1 cellular context compared by ENCODE assay signal in the genomic region with DNA sequence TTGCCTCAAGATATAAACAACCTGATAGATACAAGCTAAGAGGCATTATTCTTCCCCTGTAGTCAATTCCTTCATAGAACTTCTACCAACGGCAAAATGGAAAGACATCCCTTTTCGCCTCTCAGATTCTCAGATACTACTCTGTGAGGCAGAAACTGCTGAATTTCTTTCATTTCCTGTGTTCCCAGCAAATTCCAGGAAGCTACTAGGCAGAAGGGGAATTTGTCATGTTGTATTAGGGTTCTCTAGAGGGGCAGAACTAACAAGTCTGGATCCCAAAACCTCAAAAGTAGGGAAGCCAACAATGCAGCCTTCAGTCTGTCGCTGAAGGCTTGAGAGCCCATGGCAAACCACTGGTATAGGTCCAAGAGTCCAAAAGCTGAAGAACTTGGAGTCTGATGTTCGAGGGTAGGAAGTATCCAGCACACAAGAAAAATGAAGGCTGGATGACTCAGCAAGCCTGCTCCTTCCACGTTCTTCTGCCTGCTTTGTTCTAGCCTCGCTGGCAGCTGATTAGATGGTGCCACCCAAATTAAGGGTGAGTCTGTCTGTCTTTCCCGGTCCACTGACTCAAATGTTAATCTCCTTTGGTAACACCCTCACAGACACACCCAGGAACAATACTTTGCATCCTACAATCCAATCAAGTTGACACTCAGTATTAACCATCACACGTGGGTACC.
TF ChIP-seq lines count a peak whose summit lies in the region.

No MANE protein-coding gene starts in this region.

TF ChIP-seq in GM23338, 12 proteins besides CTCF, POLR2A, EP300 and RAD21 (continued from another document):
- TF ChIP-seq, protein P1, sequence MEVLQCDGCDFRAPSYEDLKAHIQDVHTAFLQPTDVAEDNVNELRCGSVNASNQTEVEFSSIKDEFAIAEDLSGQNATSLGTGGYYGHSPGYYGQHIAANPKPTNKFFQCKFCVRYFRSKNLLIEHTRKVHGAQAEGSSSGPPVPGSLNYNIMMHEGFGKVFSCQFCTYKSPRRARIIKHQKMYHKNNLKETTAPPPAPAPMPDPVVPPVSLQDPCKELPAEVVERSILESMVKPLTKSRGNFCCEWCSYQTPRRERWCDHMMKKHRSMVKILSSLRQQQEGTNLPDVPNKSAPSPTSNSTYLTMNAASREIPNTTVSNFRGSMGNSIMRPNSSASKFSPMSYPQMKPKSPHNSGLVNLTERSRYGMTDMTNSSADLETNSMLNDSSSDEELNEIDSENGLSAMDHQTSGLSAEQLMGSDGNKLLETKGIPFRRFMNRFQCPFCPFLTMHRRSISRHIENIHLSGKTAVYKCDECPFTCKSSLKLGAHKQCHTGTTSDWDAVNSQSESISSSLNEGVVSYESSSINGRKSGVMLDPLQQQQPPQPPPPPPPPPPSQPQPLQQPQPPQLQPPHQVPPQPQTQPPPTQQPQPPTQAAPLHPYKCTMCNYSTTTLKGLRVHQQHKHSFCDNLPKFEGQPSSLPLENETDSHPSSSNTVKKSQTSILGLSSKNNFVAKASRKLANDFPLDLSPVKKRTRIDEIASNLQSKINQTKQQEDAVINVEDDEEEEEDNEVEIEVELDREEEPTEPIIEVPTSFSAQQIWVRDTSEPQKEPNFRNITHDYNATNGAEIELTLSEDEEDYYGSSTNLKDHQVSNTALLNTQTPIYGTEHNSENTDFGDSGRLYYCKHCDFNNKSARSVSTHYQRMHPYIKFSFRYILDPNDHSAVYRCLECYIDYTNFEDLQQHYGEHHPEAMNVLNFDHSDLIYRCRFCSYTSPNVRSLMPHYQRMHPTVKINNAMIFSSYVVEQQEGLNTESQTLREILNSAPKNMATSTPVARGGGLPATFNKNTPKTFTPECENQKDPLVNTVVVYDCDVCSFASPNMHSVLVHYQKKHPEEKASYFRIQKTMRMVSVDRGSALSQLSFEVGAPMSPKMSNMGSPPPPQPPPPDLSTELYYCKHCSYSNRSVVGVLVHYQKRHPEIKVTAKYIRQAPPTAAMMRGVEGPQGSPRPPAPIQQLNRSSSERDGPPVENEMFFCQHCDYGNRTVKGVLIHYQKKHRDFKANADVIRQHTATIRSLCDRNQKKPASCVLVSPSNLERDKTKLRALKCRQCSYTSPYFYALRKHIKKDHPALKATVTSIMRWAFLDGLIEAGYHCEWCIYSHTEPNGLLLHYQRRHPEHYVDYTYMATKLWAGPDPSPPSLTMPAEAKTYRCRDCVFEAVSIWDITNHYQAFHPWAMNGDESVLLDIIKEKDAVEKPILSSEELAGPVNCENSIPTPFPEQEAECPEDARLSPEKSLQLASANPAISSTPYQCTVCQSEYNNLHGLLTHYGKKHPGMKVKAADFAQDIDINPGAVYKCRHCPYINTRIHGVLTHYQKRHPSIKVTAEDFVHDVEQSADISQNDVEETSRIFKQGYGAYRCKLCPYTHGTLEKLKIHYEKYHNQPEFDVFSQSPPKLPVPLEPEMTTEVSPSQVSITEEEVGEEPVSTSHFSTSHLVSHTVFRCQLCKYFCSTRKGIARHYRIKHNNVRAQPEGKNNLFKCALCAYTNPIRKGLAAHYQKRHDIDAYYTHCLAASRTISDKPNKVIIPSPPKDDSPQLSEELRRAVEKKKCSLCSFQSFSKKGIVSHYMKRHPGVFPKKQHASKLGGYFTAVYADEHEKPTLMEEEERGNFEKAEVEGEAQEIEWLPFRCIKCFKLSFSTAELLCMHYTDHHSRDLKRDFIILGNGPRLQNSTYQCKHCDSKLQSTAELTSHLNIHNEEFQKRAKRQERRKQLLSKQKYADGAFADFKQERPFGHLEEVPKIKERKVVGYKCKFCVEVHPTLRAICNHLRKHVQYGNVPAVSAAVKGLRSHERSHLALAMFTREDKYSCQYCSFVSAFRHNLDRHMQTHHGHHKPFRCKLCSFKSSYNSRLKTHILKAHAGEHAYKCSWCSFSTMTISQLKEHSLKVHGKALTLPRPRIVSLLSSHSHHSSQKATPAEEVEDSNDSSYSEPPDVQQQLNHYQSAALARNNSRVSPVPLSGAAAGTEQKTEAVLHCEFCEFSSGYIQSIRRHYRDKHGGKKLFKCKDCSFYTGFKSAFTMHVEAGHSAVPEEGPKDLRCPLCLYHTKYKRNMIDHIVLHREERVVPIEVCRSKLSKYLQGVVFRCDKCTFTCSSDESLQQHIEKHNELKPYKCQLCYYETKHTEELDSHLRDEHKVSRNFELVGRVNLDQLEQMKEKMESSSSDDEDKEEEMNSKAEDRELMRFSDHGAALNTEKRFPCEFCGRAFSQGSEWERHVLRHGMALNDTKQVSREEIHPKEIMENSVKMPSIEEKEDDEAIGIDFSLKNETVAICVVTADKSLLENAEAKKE (CRISPR knock-in tag; IDR thresholded peaks at IDR 0.05): no peak
- no peak for TF ChIP-seq CREB1 (CRISPR knock-in tag; IDR thresholded peaks at IDR 0.05; ENCODE audit: low read depth)
- TF ChIP-seq EZH2 (IDR thresholded peaks at IDR 0.05; ENCODE audit: low read depth, unreplicated experiment): no peak
- TF ChIP-seq, protein P2, sequence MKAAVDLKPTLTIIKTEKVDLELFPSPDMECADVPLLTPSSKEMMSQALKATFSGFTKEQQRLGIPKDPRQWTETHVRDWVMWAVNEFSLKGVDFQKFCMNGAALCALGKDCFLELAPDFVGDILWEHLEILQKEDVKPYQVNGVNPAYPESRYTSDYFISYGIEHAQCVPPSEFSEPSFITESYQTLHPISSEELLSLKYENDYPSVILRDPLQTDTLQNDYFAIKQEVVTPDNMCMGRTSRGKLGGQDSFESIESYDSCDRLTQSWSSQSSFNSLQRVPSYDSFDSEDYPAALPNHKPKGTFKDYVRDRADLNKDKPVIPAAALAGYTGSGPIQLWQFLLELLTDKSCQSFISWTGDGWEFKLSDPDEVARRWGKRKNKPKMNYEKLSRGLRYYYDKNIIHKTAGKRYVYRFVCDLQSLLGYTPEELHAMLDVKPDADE (IDR thresholded peaks at IDR 0.05): no peak
- no peak for TF ChIP-seq NANOG (IDR thresholded peaks at IDR 0.05; ENCODE audit: borderline replicate concordance)
- TF ChIP-seq EZH2phosphoT487 (IDR thresholded peaks at IDR 0.05; ENCODE audit: unreplicated experiment): no peak
- TF ChIP-seq, protein P3, sequence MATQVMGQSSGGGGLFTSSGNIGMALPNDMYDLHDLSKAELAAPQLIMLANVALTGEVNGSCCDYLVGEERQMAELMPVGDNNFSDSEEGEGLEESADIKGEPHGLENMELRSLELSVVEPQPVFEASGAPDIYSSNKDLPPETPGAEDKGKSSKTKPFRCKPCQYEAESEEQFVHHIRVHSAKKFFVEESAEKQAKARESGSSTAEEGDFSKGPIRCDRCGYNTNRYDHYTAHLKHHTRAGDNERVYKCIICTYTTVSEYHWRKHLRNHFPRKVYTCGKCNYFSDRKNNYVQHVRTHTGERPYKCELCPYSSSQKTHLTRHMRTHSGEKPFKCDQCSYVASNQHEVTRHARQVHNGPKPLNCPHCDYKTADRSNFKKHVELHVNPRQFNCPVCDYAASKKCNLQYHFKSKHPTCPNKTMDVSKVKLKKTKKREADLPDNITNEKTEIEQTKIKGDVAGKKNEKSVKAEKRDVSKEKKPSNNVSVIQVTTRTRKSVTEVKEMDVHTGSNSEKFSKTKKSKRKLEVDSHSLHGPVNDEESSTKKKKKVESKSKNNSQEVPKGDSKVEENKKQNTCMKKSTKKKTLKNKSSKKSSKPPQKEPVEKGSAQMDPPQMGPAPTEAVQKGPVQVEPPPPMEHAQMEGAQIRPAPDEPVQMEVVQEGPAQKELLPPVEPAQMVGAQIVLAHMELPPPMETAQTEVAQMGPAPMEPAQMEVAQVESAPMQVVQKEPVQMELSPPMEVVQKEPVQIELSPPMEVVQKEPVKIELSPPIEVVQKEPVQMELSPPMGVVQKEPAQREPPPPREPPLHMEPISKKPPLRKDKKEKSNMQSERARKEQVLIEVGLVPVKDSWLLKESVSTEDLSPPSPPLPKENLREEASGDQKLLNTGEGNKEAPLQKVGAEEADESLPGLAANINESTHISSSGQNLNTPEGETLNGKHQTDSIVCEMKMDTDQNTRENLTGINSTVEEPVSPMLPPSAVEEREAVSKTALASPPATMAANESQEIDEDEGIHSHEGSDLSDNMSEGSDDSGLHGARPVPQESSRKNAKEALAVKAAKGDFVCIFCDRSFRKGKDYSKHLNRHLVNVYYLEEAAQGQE (IDR thresholded peaks at IDR 0.05; ENCODE audit: unreplicated experiment): no peak
- TF ChIP-seq POLR2AphosphoS5 (IDR thresholded peaks at IDR 0.05; ENCODE audit: low read depth): no peak
- no peak for TF ChIP-seq JUNB (IDR thresholded peaks at IDR 0.05; ENCODE audit: unreplicated experiment)
- TF ChIP-seq ZNF114 (CRISPR knock-in tag; IDR thresholded peaks at IDR 0.05): no peak
TF ChIP-seq in GM23338: peak in this region for 0.
